8 cellular contexts compared by ENCODE assay signal in the genomic region with DNA sequence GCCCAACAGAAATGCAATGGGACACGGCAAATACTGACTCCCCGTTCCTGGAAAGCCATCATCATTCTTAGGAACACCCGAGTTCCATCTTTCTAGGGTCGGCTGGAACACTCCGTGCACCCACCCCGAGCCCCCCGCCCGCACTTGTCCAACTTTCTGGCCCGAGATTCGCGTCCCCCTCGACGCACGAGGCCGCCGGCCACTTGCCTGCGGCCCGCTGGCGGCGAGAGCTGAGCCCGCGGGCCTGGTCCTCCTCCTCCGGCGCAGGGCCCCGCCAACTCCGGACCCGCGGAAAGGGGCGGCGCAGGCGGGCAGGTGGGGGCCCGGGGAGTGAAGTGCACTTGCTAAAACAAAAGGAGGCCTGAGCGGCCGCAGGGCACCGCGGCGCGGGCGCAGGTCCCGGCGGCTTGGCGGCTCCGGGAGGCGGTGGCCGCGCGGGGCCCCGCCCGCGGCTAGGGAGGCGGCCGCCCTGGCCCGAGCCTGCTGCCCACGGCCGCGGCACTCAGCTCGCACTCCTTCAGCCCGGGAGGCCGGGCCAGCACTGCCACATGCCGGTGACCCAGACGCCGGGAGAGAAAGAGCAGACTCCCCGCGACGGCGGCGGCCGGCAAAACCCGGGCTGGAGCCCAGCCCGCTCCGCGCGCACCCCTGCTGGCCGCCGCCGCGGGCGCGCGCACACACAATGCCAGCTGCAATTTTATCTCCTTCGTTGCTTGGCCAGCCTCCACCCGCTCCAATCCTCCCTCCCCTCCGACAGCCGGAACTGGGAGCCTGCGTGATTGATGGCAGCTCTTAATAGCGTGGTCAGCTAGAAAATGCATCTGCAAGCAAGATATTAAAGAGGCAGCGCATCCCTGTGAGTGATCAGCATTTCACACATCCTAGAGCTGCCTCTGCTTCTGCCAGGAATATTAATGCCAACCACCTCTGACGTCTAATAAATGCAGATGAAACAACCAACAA.
A peak's percentile ranks its signal among the peaks of the same experiment; 100 is the strongest.
DNase-seq lines count a peak whose midpoint lies in the region; ATAC-seq, FAIRE-seq and TF ChIP-seq lines count a peak whose summit lies in the region.

No MANE protein-coding gene starts in this region.

- H3K4me3 ChIP-seq in astrocyte of the cerebellum (ENCODE audit: low read depth, low read length) (peak overlapping the region; percentile 48), prostate gland (peak overlapping the region; percentile 47 to 62)

- peak overlapping the region; percentile 77 to 89 for H3K27ac ChIP-seq in prostate gland

- intact Hi-C loops in prostate gland (cut with DNase I) = no loop called here

- H3K9me3 ChIP-seq in prostate gland = no peaks in the 10 kb centered on the region

- no peaks in the 10 kb centered on the region for H3K27me3 ChIP-seq in prostate gland (replicated peaks; ENCODE audit: insufficient read depth)

- in situ Hi-C loops in astrocyte of the cerebellum (cut with HindIII; ENCODE audit: low sequenced_read_pairs) = no loop called here

- under 1% methylated on average over 64 of the region's 88 CpGs for WGBS in prostate gland

- peaks cover 7% of the 10 kb centered on the region for H3K36me3 Mint-ChIP-seq in T-helper 1 cell treated with Interleukin-12 subunit alpha and Interleukin-12 subunit beta and Interleukin-4 antibody, amounts not matched to agents 30 μg/mL and 1 μg/mL, for 36 hours (ENCODE audit: low read depth)

- H3K4me3 Mint-ChIP-seq in T-helper 1 cell treated with Interleukin-12 subunit alpha and Interleukin-12 subunit beta and Interleukin-4 antibody, amounts not matched to agents 30 μg/mL and 1 μg/mL, for 36 hours = peak overlapping the region; percentile 90

- TF ChIP-seq CTCF in astrocyte of the cerebellum (IDR thresholded peaks at IDR 0.05; ENCODE audit: low read depth, low read length, missing control alignments) (no peak), prostate gland (IDR thresholded peaks at IDR 0.05) (peak in 3 of 4 experiments; percentile 29 to 69 (median 47))

- no peaks in the 10 kb centered on the region for H3K9me3 Mint-ChIP-seq in T-helper 1 cell treated with Interleukin-12 subunit alpha and Interleukin-12 subunit beta and Interleukin-4 antibody, amounts not matched to agents 30 μg/mL and 1 μg/mL, for 36 hours

- TF ChIP-seq POLR2A in GM12891 (IDR thresholded peaks at IDR 0.05; ENCODE audit: low read depth, low read length) = no peak
- TF ChIP-seq POLR2A in prostate gland (IDR thresholded peaks at IDR 0.05) = peak; percentile 72

- peaks cover 12% of the 10 kb centered on the region for H3K4me1 ChIP-seq in prostate gland (replicated peaks)

- peak overlapping the region; percentile 86 for H3K27ac Mint-ChIP-seq in T-helper 1 cell treated with Interleukin-12 subunit alpha and Interleukin-12 subunit beta and Interleukin-4 antibody, amounts not matched to agents 30 μg/mL and 1 μg/mL, for 36 hours

- H3K27me3 Mint-ChIP-seq in T-helper 1 cell treated with Interleukin-12 subunit alpha and Interleukin-12 subunit beta and Interleukin-4 antibody, amounts not matched to agents 30 μg/mL and 1 μg/mL, for 36 hours (ENCODE audit: low read depth) = peaks cover 11% of the 10 kb centered on the region

- no peaks in the 10 kb centered on the region for H3K36me3 ChIP-seq in prostate gland

- H3K4me1 Mint-ChIP-seq in T-helper 1 cell treated with Interleukin-12 subunit alpha and Interleukin-12 subunit beta and Interleukin-4 antibody, amounts not matched to agents 30 μg/mL and 1 μg/mL, for 36 hours (ENCODE audit: low read depth) = peaks cover 45% of the 10 kb centered on the region

- DNase-seq in GM12891 (ENCODE audit: insufficient read length, low spot score) = peak; percentile 63
- peak; percentile 44 for DNase-seq in NCI-H1436 treated with DMSO at 0.1 percent for 48 hours (lab: John Stamatoyannopoulos, UW)
- peak; percentile 68 for DNase-seq in astrocyte of the cerebellum (ENCODE audit: low read depth)
- peak; percentile 90 for DNase-seq in hepatic stellate cell (ENCODE audit: low spot score)
- peak; percentile 89 for DNase-seq in prostate gland (ENCODE audit: low spot score)
- DNase-seq in cortex of kidney (lab: John Stamatoyannopoulos, UW) = no peak

- ATAC-seq in HG02763 (IDR thresholded peaks at IDR 0.05; ENCODE audit: unreplicated experiment) = peak; percentile 69

- peak; percentile 95 for FAIRE-seq in GM12891 (lab: Jason Lieb, UNC)

TF ChIP-seq in GM12891, 5 proteins besides CTCF, POLR2A, EP300 and RAD21:
- no peak for TF ChIP-seq SPI1 (IDR thresholded peaks at IDR 0.05; ENCODE audit: low read depth, low read length)
- peak; percentile 78; the same call in 1 of the 2 replicates for TF ChIP-seq TAF1 (IDR thresholded peaks at IDR 0.05; ENCODE audit: low read depth, low read length)
- peak; percentile 58; the same call in 1 of the 2 replicates for TF ChIP-seq POLR2AphosphoS5 (IDR thresholded peaks at IDR 0.05; ENCODE audit: low read depth, low read length)
